Comparison of ENCODE assay signal across 8 cellular contexts in genomic region chr12:47207829-47208248, GRCh38.
DNase-seq lines count a peak whose midpoint lies in the region; ATAC-seq and TF ChIP-seq lines count a peak whose summit lies in the region.

No MANE protein-coding gene starts in this region.

- DNase-seq in activated CD8-positive, alpha-beta memory T cell treated with anti-CD3 and anti-CD28 coated beads, Interleukin-2, amount 10 ng/mL, durations not matched to agents 7 days and 5 days, result no peak
- DNase-seq in activated CD8-positive, alpha-beta memory T cell treated with anti-CD3 and anti-CD28 coated beads for 24 hours, result no peak
- no peak for DNase-seq in stimulated activated naive B cell treated with anti-CD40 and anti-IgM and Interleukin-4, amounts not matched to agents 10 μg/mL and 1 μg/mL and 100 μg/mL, for 72 hours
- DNase-seq in DMS153 (lab: John Stamatoyannopoulos, UW) (no peak), NCI-H1092 (lab: John Stamatoyannopoulos, UW) (no peak), vagina (ENCODE audit: extremely low spot score in 2 of 2) (no peak)

- H3K9me3 Mint-ChIP-seq in activated CD8-positive, alpha-beta memory T cell treated with anti-CD3 and anti-CD28 coated beads, Interleukin-2, amount 10 ng/mL, durations not matched to agents 7 days and 5 days (ENCODE audit: low read depth), result no peaks in the 10 kb centered on the region
- no peaks in the 10 kb centered on the region for H3K9me3 Mint-ChIP-seq in T-helper 1 cell treated with Interleukin-12 subunit alpha and Interleukin-12 subunit beta and Interleukin-4 antibody, amounts not matched to agents 30 μg/mL and 1 μg/mL, for 36 hours
- H3K9me3 Mint-ChIP-seq in stimulated activated naive B cell treated with anti-CD40 and anti-IgM and Interleukin-4, amounts not matched to agents 10 μg/mL and 1 μg/mL and 100 μg/mL, for 72 hours, result peaks cover 1 to 4% of the 10 kb centered on the region in 2 donors

- CTCF ChIA-PET in activated CD8-positive, alpha-beta memory T cell treated with anti-CD3 and anti-CD28 coated beads, Interleukin-2, amount 10 ng/mL, durations not matched to agents 7 days and 5 days (lab: Charles Lee), result interaction anchor here (0.9 to 2.9 kb wide), 15 partner anchors 8 to 200 kb away, joined by 3 to 29 read pairs (median 5); partner anchors contain the start of genes AMIGO2 and PCED1B

- no peaks in the 10 kb centered on the region for H3K9me3 ChIP-seq in vagina

- peaks cover 48% of the 10 kb centered on the region for H3K36me3 Mint-ChIP-seq in activated CD8-positive, alpha-beta memory T cell treated with anti-CD3 and anti-CD28 coated beads, Interleukin-2, amount 10 ng/mL, durations not matched to agents 7 days and 5 days
- H3K36me3 Mint-ChIP-seq in T-helper 1 cell treated with Interleukin-12 subunit alpha and Interleukin-12 subunit beta and Interleukin-4 antibody, amounts not matched to agents 30 μg/mL and 1 μg/mL, for 36 hours (ENCODE audit: low read depth), result peaks cover 42% of the 10 kb centered on the region
- peaks cover 36 to 67% of the 10 kb centered on the region in 2 donors for H3K36me3 Mint-ChIP-seq in stimulated activated naive B cell treated with anti-CD40 and anti-IgM and Interleukin-4, amounts not matched to agents 10 μg/mL and 1 μg/mL and 100 μg/mL, for 72 hours

- no peaks in the 10 kb centered on the region for H3K27me3 ChIP-seq in vagina

- H3K4me1 ChIP-seq in vagina, result no peaks in the 10 kb centered on the region

- TF ChIP-seq CTCF in vagina (IDR thresholded peaks at IDR 0.05), result no peak

- ATAC-seq in activated CD8-positive, alpha-beta memory T cell treated with anti-CD3 and anti-CD28 coated beads, Interleukin-2, amount 10 ng/mL, durations not matched to agents 7 days and 5 days, result peak; percentile 34
- ATAC-seq in HG03060 (IDR thresholded peaks at IDR 0.05; ENCODE audit: low read depth, unreplicated experiment), result peak; percentile 60
- ATAC-seq in stimulated activated naive B cell treated with anti-CD40 and anti-IgM and Interleukin-4, amounts not matched to agents 10 μg/mL and 1 μg/mL and 100 μg/mL, for 72 hours (replicated peaks), result peak; percentile 84 to 86

- no peak overlapping the region for H3K27ac ChIP-seq in vagina

- H3K36me3 ChIP-seq in vagina, result no peaks in the 10 kb centered on the region

- TF ChIP-seq POLR2A in vagina (IDR thresholded peaks at IDR 0.05), result no peak

- H3K4me3 Mint-ChIP-seq in activated CD8-positive, alpha-beta memory T cell treated with anti-CD3 and anti-CD28 coated beads, Interleukin-2, amount 10 ng/mL, durations not matched to agents 7 days and 5 days, result peak overlapping the region; percentile 64
- H3K4me3 Mint-ChIP-seq in T-helper 1 cell treated with Interleukin-12 subunit alpha and Interleukin-12 subunit beta and Interleukin-4 antibody, amounts not matched to agents 30 μg/mL and 1 μg/mL, for 36 hours, result peak overlapping the region; percentile 65
- H3K4me3 Mint-ChIP-seq in stimulated activated naive B cell treated with anti-CD40 and anti-IgM and Interleukin-4, amounts not matched to agents 10 μg/mL and 1 μg/mL and 100 μg/mL, for 72 hours, result peak overlapping the region; percentile 48 to 70

- peaks cover 70% of the 10 kb centered on the region for H3K4me1 Mint-ChIP-seq in activated CD8-positive, alpha-beta memory T cell treated with anti-CD3 and anti-CD28 coated beads, Interleukin-2, amount 10 ng/mL, durations not matched to agents 7 days and 5 days
- peaks cover 58% of the 10 kb centered on the region for H3K4me1 Mint-ChIP-seq in T-helper 1 cell treated with Interleukin-12 subunit alpha and Interleukin-12 subunit beta and Interleukin-4 antibody, amounts not matched to agents 30 μg/mL and 1 μg/mL, for 36 hours (ENCODE audit: low read depth)
- H3K4me1 Mint-ChIP-seq in stimulated activated naive B cell treated with anti-CD40 and anti-IgM and Interleukin-4, amounts not matched to agents 10 μg/mL and 1 μg/mL and 100 μg/mL, for 72 hours, result peaks cover 39 to 82% of the 10 kb centered on the region in 2 donors

- no peaks in the 10 kb centered on the region for H3K27me3 Mint-ChIP-seq in activated CD8-positive, alpha-beta memory T cell treated with anti-CD3 and anti-CD28 coated beads, Interleukin-2, amount 10 ng/mL, durations not matched to agents 7 days and 5 days
- no peaks in the 10 kb centered on the region for H3K27me3 Mint-ChIP-seq in T-helper 1 cell treated with Interleukin-12 subunit alpha and Interleukin-12 subunit beta and Interleukin-4 antibody, amounts not matched to agents 30 μg/mL and 1 μg/mL, for 36 hours (ENCODE audit: low read depth)
- H3K27me3 Mint-ChIP-seq in stimulated activated naive B cell treated with anti-CD40 and anti-IgM and Interleukin-4, amounts not matched to agents 10 μg/mL and 1 μg/mL and 100 μg/mL, for 72 hours, result no peaks in the 10 kb centered on the region

- intact Hi-C loops in vagina (cut with DNase I), result no loop called here

- no peak overlapping the region for H3K4me3 ChIP-seq in vagina

- H3K27ac Mint-ChIP-seq in activated CD8-positive, alpha-beta memory T cell treated with anti-CD3 and anti-CD28 coated beads, Interleukin-2, amount 10 ng/mL, durations not matched to agents 7 days and 5 days, result peak overlapping the region; percentile 92
- H3K27ac Mint-ChIP-seq in T-helper 1 cell treated with Interleukin-12 subunit alpha and Interleukin-12 subunit beta and Interleukin-4 antibody, amounts not matched to agents 30 μg/mL and 1 μg/mL, for 36 hours, result peak overlapping the region; percentile 86
- peak overlapping the region; percentile 93 for H3K27ac Mint-ChIP-seq in stimulated activated naive B cell treated with anti-CD40 and anti-IgM and Interleukin-4, amounts not matched to agents 10 μg/mL and 1 μg/mL and 100 μg/mL, for 72 hours

Comparison
In these comparisons a context has a peak if more than half of its experiments do, and no peak if none do; other contexts are left out.
1. ATAC-seq: peak in every context shown above with its lines; median percentile 85 in stimulated activated naive B cell treated with anti-CD40 and anti-IgM and Interleukin-4, amounts not matched to agents 10 μg/mL and 1 μg/mL and 100 μg/mL, for 72 hours; 60 in HG03060; 34 in activated CD8-positive, alpha-beta memory T cell treated with anti-CD3 and anti-CD28 coated beads, Interleukin-2, amount 10 ng/mL, durations not matched to agents 7 days and 5 days.